In the genomic region with DNA sequence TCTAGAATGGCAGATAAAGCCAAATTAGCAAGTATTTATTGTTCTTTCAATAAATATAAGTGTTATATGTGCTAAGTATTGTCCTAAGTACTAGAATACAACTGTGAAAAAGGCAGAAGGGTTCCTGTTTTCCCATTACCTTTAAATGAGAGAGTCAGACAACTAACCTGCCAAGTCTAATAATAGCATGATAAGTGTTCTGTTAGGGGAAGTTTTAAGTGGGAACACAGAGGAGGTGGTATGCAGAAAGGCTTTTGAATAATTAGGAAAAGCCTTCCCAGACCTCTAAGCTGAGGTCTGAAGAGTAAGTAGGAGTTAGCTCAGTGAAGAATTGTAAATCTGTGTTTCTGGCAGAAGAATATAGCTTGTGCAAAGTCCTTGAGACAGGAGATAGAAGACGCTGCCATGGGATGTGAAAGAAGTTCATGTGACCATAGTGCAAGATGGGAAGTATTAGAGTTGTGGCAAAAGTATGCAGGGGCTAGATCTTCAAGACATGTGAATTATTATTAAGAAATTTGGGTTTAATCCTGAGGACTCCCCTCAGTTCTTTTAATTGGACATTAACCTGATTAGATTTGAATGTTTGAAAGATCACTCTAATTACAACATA, we compare ENCODE assay signal across 24 cellular contexts. TPM values are rescaled to one million over a fixed set of nuclear protein-coding genes. Genes with fewer than 3 reads are reported as not detected.
DNase-seq lines count a peak whose midpoint lies in the region; ATAC-seq, FAIRE-seq and TF ChIP-seq lines count a peak whose summit lies in the region.
"Had no signal": no experiment of that assay in that cellular context is flagged by ENCODE, and none has a peak within 500 bp of the region (broad histone marks: within the 10 kb centered on the region; RNA-seq: fewer than 3 reads in every experiment).

No MANE protein-coding gene starts in this region.

- no peak overlapping the region for H3K9ac ChIP-seq in keratinocyte (ENCODE audit: control insufficient read depth, extremely low read depth, insufficient read depth, low read length)

- DNase-seq in Right ventricle myocardium inferior (ENCODE audit: missing footprints) (no peak), cardiac septum (ENCODE audit: low spot score) (no peak), epithelial cell of prostate (ENCODE audit: low read depth, low spot score) (no peak), keratinocyte (ENCODE audit: low read depth, low spot score) (no peak), NCI-H2107 (lab: John Stamatoyannopoulos, UW) (no peak), DMS153 (lab: John Stamatoyannopoulos, UW) (no peak), LoVo (ENCODE audit: low spot score) (no peak)
- DNase-seq in activated naive CD8-positive, alpha-beta T cell treated with anti-CD3 and anti-CD28 coated beads, Interleukin-2, amount 50 U/mL, for 24 hours = no peak
- DNase-seq: activated CD8-positive, alpha-beta memory T cell treated with anti-CD3 and anti-CD28 coated beads, Interleukin-2, amount 50 U/mL, for 48 hours; activated CD8-positive, alpha-beta T cell treated with anti-CD3 and anti-CD28 coated beads for 36 hours; activated naive CD4-positive, alpha-beta T cell treated with Interleukin-2 at 50 U/mL for 16 hours; CD4-positive, alpha-beta memory T cell; foreskin fibroblast; HCEC 1CT; IMR-90; stimulated activated CD4-positive, alpha-beta T cell treated with anti-CD3 and anti-CD28 coated beads, Interleukin-1b, Interleukin-23, amount 100 ng/mL, for 48 hours; stimulated activated naive CD8-positive, alpha-beta T cell treated with anti-CD3 and anti-CD28 coated beads, Interleukin-15, Interleukin-2, amounts not matched to agents 100 U/mL and 50 U/mL, for 24 hours; T-helper 2 cell; testis had no signal

- no peak overlapping the region for H3K4me3 Mint-ChIP-seq in activated naive CD8-positive, alpha-beta T cell treated with anti-CD3 and anti-CD28 coated beads, Interleukin-2, amount 50 U/mL, for 24 hours
- H3K4me3 Mint-ChIP-seq: activated CD8-positive, alpha-beta T cell treated with anti-CD3 and anti-CD28 coated beads for 36 hours; activated T-helper 1 cell treated with anti-CD3 and anti-CD28 coated beads, Interleukin-12 subunit alpha, Interleukin-12 subunit beta, Interleukin-2, Interleukin-4 antibody, amounts not matched to agents 30 ng/mL and 10 ng/mL and 1 ng/mL, durations not matched to agents 14 hours and 24 hours and 36 hours; CD4-positive, alpha-beta memory T cell; dendritic cell treated with granulocyte-macrophage colony-stimulating factor and Interleukin-4, amounts not matched to agents 40 ng/mL and 50 ng/mL, for 4 days; natural killer cell treated with Interleukin-12 subunit alpha and Interleukin-12 subunit beta and Interleukin-15 and Interleukin-18, amount 100 ng/mL, for 72 hours had no signal

- dilution Hi-C loops in keratinocyte (cut with MboI; ENCODE audit: extremely low pct_ligation_motif_present, low sequenced_read_pairs) = no loop called here

- H3K4me2 ChIP-seq in keratinocyte (ENCODE audit: control insufficient read depth, extremely low read depth, insufficient read depth, low read depth, low read length) = peak overlapping the region; percentile 42

- H3K36me3 ChIP-seq in keratinocyte (ENCODE audit: control insufficient read depth in 2 of 2, extremely low read depth in 1 of 2, insufficient read depth in 2 of 2, low read length in 2 of 2) = no peaks in the 10 kb centered on the region

- peaks cover 29% of the 10 kb centered on the region for H3K4me1 Mint-ChIP-seq in activated naive CD8-positive, alpha-beta T cell treated with anti-CD3 and anti-CD28 coated beads, Interleukin-2, amount 50 U/mL, for 24 hours

- FAIRE-seq in keratinocyte (lab: Jason Lieb, UNC) = peak; percentile 58

- H3K79me2 ChIP-seq in keratinocyte (ENCODE audit: control insufficient read depth, insufficient read depth, low read length) = peaks cover 87% of the 10 kb centered on the region

- no peaks in the 10 kb centered on the region for H3K9me3 ChIP-seq in keratinocyte (ENCODE audit: control insufficient read depth, low read depth, low read length)
- H3K9me3 ChIP-seq: esophagus muscularis mucosa, testis had no signal

- no peak overlapping the region for H3K4me3 ChIP-seq in keratinocyte (ENCODE audit: control insufficient read depth in 2 of 3, extremely low read depth in 1 of 3, insufficient read depth in 2 of 3, low read depth in 1 of 3, low read length in 3 of 3)
- H3K4me3 ChIP-seq: esophagus muscularis mucosa, lung, testis had no signal

- intact Hi-C loops in Right ventricle myocardium inferior (cut with DNase I) (no loop called here), cardiac septum (cut with DNase I) (no loop called here)

- peaks cover 6% of the 10 kb centered on the region for H4K20me1 ChIP-seq in keratinocyte (ENCODE audit: control insufficient read depth, extremely low read depth, insufficient read depth, low read length)

- no peaks in the 10 kb centered on the region for H3K27me3 ChIP-seq in keratinocyte (ENCODE audit: control insufficient read depth, extremely low read depth, insufficient read depth, low read length)
- H3K27me3 ChIP-seq: esophagus muscularis mucosa, testis had no signal

- H3K4me1 ChIP-seq in keratinocyte (ENCODE audit: control insufficient read depth, extremely low read depth, insufficient read depth, low read length) = peaks cover 22% of the 10 kb centered on the region

- H2AFZ ChIP-seq in keratinocyte (ENCODE audit: control insufficient read depth, low read length) = no peak overlapping the region

- no peak overlapping the region for H3K27ac Mint-ChIP-seq in activated naive CD8-positive, alpha-beta T cell treated with anti-CD3 and anti-CD28 coated beads, Interleukin-2, amount 50 U/mL, for 24 hours
- H3K27ac Mint-ChIP-seq: activated CD8-positive, alpha-beta T cell treated with anti-CD3 and anti-CD28 coated beads for 36 hours; activated T-helper 1 cell treated with anti-CD3 and anti-CD28 coated beads, Interleukin-12 subunit alpha, Interleukin-12 subunit beta, Interleukin-2, Interleukin-4 antibody, amounts not matched to agents 30 ng/mL and 10 ng/mL and 1 ng/mL, durations not matched to agents 14 hours and 24 hours and 36 hours; CD4-positive, alpha-beta memory T cell; dendritic cell treated with granulocyte-macrophage colony-stimulating factor and Interleukin-4, amounts not matched to agents 40 ng/mL and 50 ng/mL, for 4 days; natural killer cell treated with Interleukin-12 subunit alpha and Interleukin-12 subunit beta and Interleukin-15 and Interleukin-18, amount 100 ng/mL, for 72 hours had no signal

- peak; percentile 63 for ATAC-seq in Right ventricle myocardium inferior
- ATAC-seq in activated naive CD8-positive, alpha-beta T cell treated with anti-CD3 and anti-CD28 coated beads, Interleukin-2, amount 50 U/mL, for 24 hours = no peak
- ATAC-seq: activated CD8-positive, alpha-beta T cell treated with anti-CD3 and anti-CD28 coated beads for 36 hours; natural killer cell treated with Interleukin-12 subunit alpha and Interleukin-12 subunit beta and Interleukin-15 and Interleukin-18, amount 100 ng/mL, for 72 hours; stimulated activated naive CD8-positive, alpha-beta T cell treated with anti-CD3 and anti-CD28 coated beads, Interleukin-15, Interleukin-2, amounts not matched to agents 100 U/mL and 50 U/mL, for 24 hours had no signal

- no peaks in the 10 kb centered on the region for H3K9me1 ChIP-seq in keratinocyte (ENCODE audit: control insufficient read depth, extremely low read depth, insufficient read depth, low read length)

- no peaks in the 10 kb centered on the region for H3K9me3 Mint-ChIP-seq in activated naive CD8-positive, alpha-beta T cell treated with anti-CD3 and anti-CD28 coated beads, Interleukin-2, amount 50 U/mL, for 24 hours
- H3K9me3 Mint-ChIP-seq: activated CD8-positive, alpha-beta T cell treated with anti-CD3 and anti-CD28 coated beads for 36 hours; activated T-helper 1 cell treated with anti-CD3 and anti-CD28 coated beads, Interleukin-12 subunit alpha, Interleukin-12 subunit beta, Interleukin-2, Interleukin-4 antibody, amounts not matched to agents 30 ng/mL and 10 ng/mL and 1 ng/mL, durations not matched to agents 14 hours and 24 hours and 36 hours; CD4-positive, alpha-beta memory T cell; dendritic cell treated with granulocyte-macrophage colony-stimulating factor and Interleukin-4, amounts not matched to agents 40 ng/mL and 50 ng/mL, for 4 days; natural killer cell treated with Interleukin-12 subunit alpha and Interleukin-12 subunit beta and Interleukin-15 and Interleukin-18, amount 100 ng/mL, for 72 hours had no signal

- no peak for TF ChIP-seq CTCF in keratinocyte (optimal IDR thresholded peaks at IDR 0.05 in 1 of 3, IDR thresholded peaks at IDR 0.05 in 1 of 3, conservative IDR thresholded peaks at IDR 0.05 in 1 of 3; ENCODE audit: extremely low read depth in 1 of 3, insufficient read depth in 2 of 3, low read length in 3 of 3)

- no peaks in the 10 kb centered on the region for H3K27me3 Mint-ChIP-seq in activated naive CD8-positive, alpha-beta T cell treated with anti-CD3 and anti-CD28 coated beads, Interleukin-2, amount 50 U/mL, for 24 hours
- H3K27me3 Mint-ChIP-seq: activated CD8-positive, alpha-beta T cell treated with anti-CD3 and anti-CD28 coated beads for 36 hours; CD4-positive, alpha-beta memory T cell; dendritic cell treated with granulocyte-macrophage colony-stimulating factor and Interleukin-4, amounts not matched to agents 40 ng/mL and 50 ng/mL, for 4 days; natural killer cell treated with Interleukin-12 subunit alpha and Interleukin-12 subunit beta and Interleukin-15 and Interleukin-18, amount 100 ng/mL, for 72 hours had no signal

- H3K36me3 Mint-ChIP-seq in activated naive CD8-positive, alpha-beta T cell treated with anti-CD3 and anti-CD28 coated beads, Interleukin-2, amount 50 U/mL, for 24 hours (ENCODE audit: low read depth) = peaks cover 7% of the 10 kb centered on the region
- H3K36me3 Mint-ChIP-seq: natural killer cell treated with Interleukin-12 subunit alpha and Interleukin-12 subunit beta and Interleukin-15 and Interleukin-18, amount 100 ng/mL, for 72 hours had no signal

- peak overlapping the region; percentile 34 for H3K27ac ChIP-seq in epithelial cell of prostate
- no peak overlapping the region for H3K27ac ChIP-seq in keratinocyte (ENCODE audit: control insufficient read depth, insufficient read depth, low read length)
- H3K27ac ChIP-seq: esophagus muscularis mucosa, testis had no signal

RNA-seq across cellular contexts. Expression of gene SHOC2, which starts 12.5 kb away (rescaled TPM):
- total RNA-seq in Right ventricle myocardium inferior (44.2 TPM), cardiac septum (51.4 TPM)
- polyA plus RNA-seq in keratinocyte = 16.8 to 27.7 TPM (median 21.2 TPM) in 3 replicates
- 22.6 TPM for polyA plus RNA-seq in keratinocyte (2011; ENCODE audit: low read depth)
- polyA plus RNA-seq in keratinocyte (2011; cell fraction: cytosol; rRNA removed) = 14.8 and 30.0 TPM in 2 replicates
- 18.0 and 23.4 TPM in 2 replicates for polyA plus RNA-seq in keratinocyte (2011; cell fraction: nucleus; rRNA removed)
- polyA plus RNA-seq in keratinocyte (2012; ENCODE audit: low replicate concordance) = 19.7 and 21.8 TPM in 2 replicates
- 12.0 to 38.5 TPM (median 22.2 TPM) in 3 replicates for polyA minus RNA-seq in keratinocyte
- polyA minus RNA-seq in keratinocyte (2011; cell fraction: cytosol; rRNA and poly(A)+ RNA removed) = 29.0 TPM
- 30.6 and 58.2 TPM in 2 replicates for polyA minus RNA-seq in keratinocyte (2011; cell fraction: nucleus; rRNA and poly(A)+ RNA removed)

RNA-seq across cellular contexts. Expression of gene BBIP1, which starts 12.9 kb away (rescaled TPM):
- total RNA-seq in Right ventricle myocardium inferior (19.0 TPM), cardiac septum (31.1 TPM)
- polyA plus RNA-seq in keratinocyte = 12.8 to 30.4 TPM (median 13.9 TPM) in 3 replicates
- polyA plus RNA-seq in keratinocyte (2011; ENCODE audit: low read depth) = 38.6 TPM
- 12.0 and 26.0 TPM in 2 replicates for polyA plus RNA-seq in keratinocyte (2011; cell fraction: cytosol; rRNA removed)
- polyA plus RNA-seq in keratinocyte (2011; cell fraction: nucleus; rRNA removed) = 9.2 and 14.1 TPM in 2 replicates
- 15.0 and 23.7 TPM in 2 replicates for polyA plus RNA-seq in keratinocyte (2012; ENCODE audit: low replicate concordance)
- polyA minus RNA-seq in keratinocyte = 2.4 to 22.3 TPM (median 4.6 TPM) in 3 replicates
- polyA minus RNA-seq in keratinocyte (2011; cell fraction: cytosol; rRNA and poly(A)+ RNA removed) = 6.5 TPM
- polyA minus RNA-seq in keratinocyte (2011; cell fraction: nucleus; rRNA and poly(A)+ RNA removed) = 2.7 and 3.0 TPM in 2 replicates
